9 cellular contexts compared by ENCODE assay signal in the genomic region with DNA sequence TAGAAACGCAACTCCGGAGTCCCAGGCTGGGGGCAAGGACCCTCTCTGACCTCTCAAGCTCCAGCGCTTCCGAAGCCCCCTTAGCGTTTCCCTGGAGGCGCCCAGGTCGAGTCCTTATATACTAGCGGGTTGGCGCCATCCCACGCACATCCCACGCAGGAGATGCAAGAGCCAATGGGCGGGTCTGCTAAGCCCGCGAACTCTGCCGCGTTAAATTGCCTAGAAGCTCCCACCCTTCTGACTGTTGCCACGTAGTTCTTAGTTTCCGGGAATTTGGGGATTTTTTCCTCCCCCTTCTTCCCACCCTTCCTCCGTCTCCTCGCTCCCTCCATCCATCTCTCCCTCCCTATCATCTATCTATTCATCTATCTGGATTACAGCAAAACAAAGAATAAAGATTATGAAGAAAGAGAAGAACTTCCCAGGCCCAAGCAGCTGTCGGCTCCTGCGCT. TPM values are rescaled to one million over a fixed set of nuclear protein-coding genes. Genes with fewer than 3 reads are reported as not detected.
DNase-seq lines count a peak whose midpoint lies in the region; ATAC-seq lines count a peak whose summit lies in the region.
"Had no signal": no experiment of that assay in that cellular context is flagged by ENCODE, and none has a peak within 500 bp of the region (broad histone marks: within the 10 kb centered on the region; RNA-seq: fewer than 3 reads in every experiment).

A gene with protein sequence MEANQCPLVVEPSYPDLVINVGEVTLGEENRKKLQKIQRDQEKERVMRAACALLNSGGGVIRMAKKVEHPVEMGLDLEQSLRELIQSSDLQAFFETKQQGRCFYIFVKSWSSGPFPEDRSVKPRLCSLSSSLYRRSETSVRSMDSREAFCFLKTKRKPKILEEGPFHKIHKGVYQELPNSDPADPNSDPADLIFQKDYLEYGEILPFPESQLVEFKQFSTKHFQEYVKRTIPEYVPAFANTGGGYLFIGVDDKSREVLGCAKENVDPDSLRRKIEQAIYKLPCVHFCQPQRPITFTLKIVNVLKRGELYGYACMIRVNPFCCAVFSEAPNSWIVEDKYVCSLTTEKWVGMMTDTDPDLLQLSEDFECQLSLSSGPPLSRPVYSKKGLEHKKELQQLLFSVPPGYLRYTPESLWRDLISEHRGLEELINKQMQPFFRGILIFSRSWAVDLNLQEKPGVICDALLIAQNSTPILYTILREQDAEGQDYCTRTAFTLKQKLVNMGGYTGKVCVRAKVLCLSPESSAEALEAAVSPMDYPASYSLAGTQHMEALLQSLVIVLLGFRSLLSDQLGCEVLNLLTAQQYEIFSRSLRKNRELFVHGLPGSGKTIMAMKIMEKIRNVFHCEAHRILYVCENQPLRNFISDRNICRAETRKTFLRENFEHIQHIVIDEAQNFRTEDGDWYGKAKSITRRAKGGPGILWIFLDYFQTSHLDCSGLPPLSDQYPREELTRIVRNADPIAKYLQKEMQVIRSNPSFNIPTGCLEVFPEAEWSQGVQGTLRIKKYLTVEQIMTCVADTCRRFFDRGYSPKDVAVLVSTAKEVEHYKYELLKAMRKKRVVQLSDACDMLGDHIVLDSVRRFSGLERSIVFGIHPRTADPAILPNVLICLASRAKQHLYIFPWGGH (minus strand): TSS at position 90 of the 452 bp plus-strand sequence. CDS start 9,814 bp downstream, outside the sequence.

- H3K4me1 ChIP-seq in Karpas-422 (ENCODE audit: low read length): peaks cover 13% of the 10 kb centered on the region
- peaks cover 2% of the 10 kb centered on the region for H3K4me1 ChIP-seq in right cardiac atrium (ENCODE audit: control insufficient read depth, insufficient read depth, low read length)
- no peaks in the 10 kb centered on the region for H3K4me1 ChIP-seq in aorta (ENCODE audit: control insufficient read depth in 1 of 2, insufficient read depth in 2 of 2, low read length in 2 of 2)

- under 1% methylated on average over 22 of the region's 22 CpGs for WGBS in right cardiac atrium
- 1% methylated on average over 22 of the region's 22 CpGs for WGBS in aorta, 2 donors

- H3K27me3 ChIP-seq in Karpas-422 (ENCODE audit: low read length) (0 out of 2 replicates have a peak, but pooled peaks cover 3% of the 10 kb centered on the region), right cardiac atrium (ENCODE audit: control insufficient read depth, insufficient read depth) (no peaks in the 10 kb centered on the region), aorta (ENCODE audit: control insufficient read depth in 1 of 2, insufficient read depth in 2 of 2, low read length in 1 of 2) (no peaks in the 10 kb centered on the region)

- no peaks in the 10 kb centered on the region for H4K20me1 ChIP-seq in Karpas-422 (ENCODE audit: insufficient read depth, low read depth, low read length)

- H3K79me2 ChIP-seq in Karpas-422 (ENCODE audit: low read length): no peaks in the 10 kb centered on the region

- peak within 1 kb of the TSS; percentile 71 for H3K4me2 ChIP-seq in Karpas-422 (ENCODE audit: low read depth, low read length, poor library complexity, severe bottlenecking)

- peak within 1 kb of the TSS; percentile 50; the same call in 1 of the 2 replicates for H2AFZ ChIP-seq in Karpas-422 (ENCODE audit: low read length)

- intact Hi-C loops in T-helper 2 cell treated with Interferon-gamma antibody and Interleukin-4, amounts not matched to agents 100 ng/mL and 5 ng/mL, for 36 hours (cut with micrococcal nuclease): loop anchor here (2.0 to 5.0 kb wide), 5 partner anchors 33 to 131 kb away; a partner anchor contains a TSS
- intact Hi-C loops in right cardiac atrium (cut with DNase I): loop anchor here in 1 of 4 donors (10.0 kb wide), 1 partner anchor 61 kb away; a partner anchor contains a TSS
- intact Hi-C loops in aorta (cut with DNase I): loop anchor here in 1 of 2 donors (2.0 to 5.0 kb wide), 3 partner anchors 59 to 434 kb away; a partner anchor contains a TSS

- no peaks in the 10 kb centered on the region for H3K9me2 ChIP-seq in Karpas-422 (replicated peaks; ENCODE audit: insufficient read depth, low read length)

- H3K27ac ChIP-seq in Karpas-422 (ENCODE audit: low read length): no peak within 1 kb of the TSS
- peak within 1 kb of the TSS; percentile 96 for H3K27ac ChIP-seq in right cardiac atrium (ENCODE audit: low read length)
- H3K27ac ChIP-seq in aorta (ENCODE audit: low read depth in 1 of 2, low read length in 2 of 2): peak within 1 kb of the TSS; percentile 98 to 99
- H3K27ac ChIP-seq: C4-2B had no signal

- DNase-seq in NCI-H2196 (lab: John Stamatoyannopoulos, UW; ENCODE audit: unreplicated experiment): peak; percentile 24
- DNase-seq in NCI-H2196 treated with DMSO at 0.1 percent for 48 hours (lab: John Stamatoyannopoulos, UW; ENCODE audit: unreplicated experiment): no peak
- no peak for DNase-seq in Karpas-422
- DNase-seq in anterior cingulate cortex (lab: John Stamatoyannopoulos, UW): peak in 35 of 58 donors; percentile 3 to 55 (median 25)
- DNase-seq in right cardiac atrium: peak; percentile 92 to 96 (median 94)
- peak; percentile 40 for DNase-seq in renal cortical epithelial cell (ENCODE audit: low read depth)
- DNase-seq in aorta: peak; percentile 94

- ATAC-seq in right cardiac atrium (peak; percentile 97 to 98), aorta (ENCODE audit: low FRiP score) (peak; percentile 98)

- H3K36me3 ChIP-seq in Karpas-422 (ENCODE audit: insufficient read depth, low read length): no peaks in the 10 kb centered on the region
- no peaks in the 10 kb centered on the region for H3K36me3 ChIP-seq in aorta (ENCODE audit: control insufficient read depth in 1 of 2, insufficient read depth in 2 of 2, low read length in 1 of 2)

- H3K9me3 ChIP-seq in Karpas-422 (ENCODE audit: low read length) (no peaks in the 10 kb centered on the region), right cardiac atrium (ENCODE audit: control insufficient read depth, low read length) (no peaks in the 10 kb centered on the region), aorta (ENCODE audit: control insufficient read depth, low read length) (no peaks in the 10 kb centered on the region)

- H3K4me3 ChIP-seq in Karpas-422 (ENCODE audit: low read length): peak within 1 kb of the TSS; percentile 48; the same call in 1 of the 2 replicates
- peak within 1 kb of the TSS; percentile 96 for H3K4me3 ChIP-seq in right cardiac atrium (ENCODE audit: low read length)
- peak within 1 kb of the TSS; percentile 92 to 99 for H3K4me3 ChIP-seq in aorta (ENCODE audit: low read length in 2 of 2)

- peak within 1 kb of the TSS; percentile 41 for H3K9ac ChIP-seq in Karpas-422 (ENCODE audit: low read length)

RNA-seq across cellular contexts. Expression of the gene that starts here (rescaled TPM):
- total RNA-seq in Karpas-422 (2014; rRNA removed; shearing (Covaris generic); ENCODE audit: low replicate concordance): not detected in 2 replicates
- total RNA-seq in T-helper 2 cell treated with Interferon-gamma antibody and Interleukin-4, amounts not matched to agents 100 ng/mL and 5 ng/mL, for 36 hours: 86.6 and 88.2 TPM in 2 replicates
- 10 to 100 TPM; 12.0 to 21.5 (median 19.0) TPM for total RNA-seq in right cardiac atrium
- polyA plus RNA-seq in right cardiac atrium: 9.2 TPM
- 6.0 and 8.2 TPM in 2 replicates for total RNA-seq in renal cortical epithelial cell
- total RNA-seq in aorta: 10 to 100 TPM; 49.0 to 93.3 TPM
- 10 to 100 TPM in 1 of 2 donors, 1 to 10 TPM in 1; 6.5 to 20.1 TPM for polyA plus RNA-seq in aorta

Comparison
In these comparisons a context has a peak if more than half of its experiments do, and no peak if none do; other contexts are left out.
1. DNase-seq: peak in NCI-H2196 (single experiment), anterior cingulate cortex (35 of 58), right cardiac atrium (3 of 3), renal cortical epithelial cell (single experiment) and aorta (2 of 2); none in NCI-H2196 treated with DMSO at 0.1 percent for 48 hours (single experiment) and Karpas-422 (single experiment).
2. Peak in every context shown above with its lines, with median percentiles within 50 percentile points of each other: H3K4me3 ChIP-seq.